In genomic region chrX:115147220-115147619, GRCh38 we compare ENCODE assay signal across 9 cellular contexts. TPM values are rescaled to one million over a fixed set of nuclear protein-coding genes. Genes with fewer than 3 reads are reported as not detected.
DNase-seq lines count a peak whose midpoint lies in the region; ATAC-seq and TF ChIP-seq lines count a peak whose summit lies in the region.
"Had no signal": no experiment of that assay in that cellular context is flagged by ENCODE, and none has a peak within 500 bp of the region (broad histone marks: within the 10 kb centered on the region; RNA-seq: fewer than 3 reads in every experiment).

No MANE protein-coding gene starts in this region.

- H3K4me3 ChIP-seq in astrocyte of the cerebellum (ENCODE audit: low read depth, low read length), result no peak overlapping the region
- H3K4me3 ChIP-seq in lower lobe of right lung, result no peak overlapping the region

- H3K36me3 ChIP-seq in lower lobe of right lung, result no peaks in the 10 kb centered on the region

- CTCF ChIA-PET in activated CD4-positive, alpha-beta memory T cell treated with anti-CD3 and anti-CD28 coated beads for 36 hours (lab: Charles Lee), result no interaction called here

- no peak for ATAC-seq in lower lobe of right lung

- in situ Hi-C loops in astrocyte of the cerebellum (cut with HindIII; ENCODE audit: low sequenced_read_pairs), result no loop called here

- peaks cover 3% of the 10 kb centered on the region for H3K9me3 Mint-ChIP-seq in activated CD4-positive, alpha-beta memory T cell treated with anti-CD3 and anti-CD28 coated beads for 36 hours
- H3K9me3 Mint-ChIP-seq: dendritic cell treated with granulocyte-macrophage colony-stimulating factor and Interleukin-4, amounts not matched to agents 40 ng/mL and 50 ng/mL, for 4 days had no signal

- TF ChIP-seq CTCF in C4-2B (conservative IDR thresholded peaks at IDR 0.05) (peak; percentile 51), astrocyte of the cerebellum (IDR thresholded peaks at IDR 0.05; ENCODE audit: low read depth, low read length, missing control alignments) (peak; percentile 19), lower lobe of right lung (IDR thresholded peaks at IDR 0.05) (peak; percentile 42)

- H3K27ac Mint-ChIP-seq in activated CD4-positive, alpha-beta memory T cell treated with anti-CD3 and anti-CD28 coated beads for 36 hours, result no peak overlapping the region
- H3K27ac Mint-ChIP-seq: dendritic cell treated with granulocyte-macrophage colony-stimulating factor and Interleukin-4, amounts not matched to agents 40 ng/mL and 50 ng/mL, for 4 days had no signal

- intact Hi-C loops in lower lobe of right lung (cut with DNase I), result no loop called here
- intact Hi-C loops in activated CD4-positive, alpha-beta memory T cell treated with anti-CD3 and anti-CD28 coated beads for 36 hours (cut with micrococcal nuclease), result loop anchor here (5.0 kb wide), 1 partner anchor 535 kb away; no protein-coding TSS in a partner anchor

- no peaks in the 10 kb centered on the region for H3K9me3 ChIP-seq in lower lobe of right lung

- no peaks in the 10 kb centered on the region for H3K4me1 ChIP-seq in lower lobe of right lung

- no peaks in the 10 kb centered on the region for H3K36me3 Mint-ChIP-seq in activated CD4-positive, alpha-beta memory T cell treated with anti-CD3 and anti-CD28 coated beads for 36 hours

- H3K4me3 Mint-ChIP-seq in activated CD4-positive, alpha-beta memory T cell treated with anti-CD3 and anti-CD28 coated beads for 36 hours, result no peak overlapping the region
- H3K4me3 Mint-ChIP-seq: dendritic cell treated with granulocyte-macrophage colony-stimulating factor and Interleukin-4, amounts not matched to agents 40 ng/mL and 50 ng/mL, for 4 days had no signal

- H3K27me3 ChIP-seq in lower lobe of right lung (ENCODE audit: low read depth), result no peaks in the 10 kb centered on the region

- no peaks in the 10 kb centered on the region for H3K4me1 Mint-ChIP-seq in activated CD4-positive, alpha-beta memory T cell treated with anti-CD3 and anti-CD28 coated beads for 36 hours (ENCODE audit: low read depth)

- H3K27me3 Mint-ChIP-seq in activated CD4-positive, alpha-beta memory T cell treated with anti-CD3 and anti-CD28 coated beads for 36 hours, result no peaks in the 10 kb centered on the region
- H3K27me3 Mint-ChIP-seq: dendritic cell treated with granulocyte-macrophage colony-stimulating factor and Interleukin-4, amounts not matched to agents 40 ng/mL and 50 ng/mL, for 4 days had no signal

- H3K27ac ChIP-seq in C4-2B, result no peak overlapping the region
- H3K27ac ChIP-seq in lower lobe of right lung, result no peak overlapping the region
- no peak overlapping the region for H3K27ac ChIP-seq in caudate nucleus (ENCODE audit: low read depth, low read length)

- POLR2A ChIA-PET in activated CD4-positive, alpha-beta memory T cell treated with anti-CD3 and anti-CD28 coated beads for 36 hours (lab: Charles Lee), result no interaction called here

- DNase-seq in HT1080 (ENCODE audit: low read depth) (peak; percentile 2), astrocyte of the cerebellum (ENCODE audit: low read depth) (no peak), lower lobe of right lung (no peak), globus pallidus (ENCODE audit: low spot score) (no peak), NCI-H128 (lab: John Stamatoyannopoulos, UW; ENCODE audit: unreplicated experiment) (no peak), caudate nucleus (lab: John Stamatoyannopoulos, UW) (no peak)
- no peak for DNase-seq in activated CD4-positive, alpha-beta memory T cell treated with anti-CD3 and anti-CD28 coated beads for 36 hours

RNA-seq across cellular contexts. Expression of gene RBMXL3, which starts 42.0 kb away (rescaled TPM):
- not detected in 2 replicates for total RNA-seq in HT1080 (2014; rRNA removed; shearing (Covaris generic))
- polyA plus RNA-seq in HT1080 (2015; cell fraction: cytosol; rRNA removed), result not detected in 2 replicates
- polyA plus RNA-seq in HT1080 (2015; cell fraction: nucleus; rRNA removed), result not detected in 2 replicates
- total RNA-seq in lower lobe of right lung, result not detected
- total RNA-seq in activated CD4-positive, alpha-beta memory T cell treated with anti-CD3 and anti-CD28 coated beads for 36 hours, result not detected
